1 cellular context compared by ENCODE assay signal in the genomic region with DNA sequence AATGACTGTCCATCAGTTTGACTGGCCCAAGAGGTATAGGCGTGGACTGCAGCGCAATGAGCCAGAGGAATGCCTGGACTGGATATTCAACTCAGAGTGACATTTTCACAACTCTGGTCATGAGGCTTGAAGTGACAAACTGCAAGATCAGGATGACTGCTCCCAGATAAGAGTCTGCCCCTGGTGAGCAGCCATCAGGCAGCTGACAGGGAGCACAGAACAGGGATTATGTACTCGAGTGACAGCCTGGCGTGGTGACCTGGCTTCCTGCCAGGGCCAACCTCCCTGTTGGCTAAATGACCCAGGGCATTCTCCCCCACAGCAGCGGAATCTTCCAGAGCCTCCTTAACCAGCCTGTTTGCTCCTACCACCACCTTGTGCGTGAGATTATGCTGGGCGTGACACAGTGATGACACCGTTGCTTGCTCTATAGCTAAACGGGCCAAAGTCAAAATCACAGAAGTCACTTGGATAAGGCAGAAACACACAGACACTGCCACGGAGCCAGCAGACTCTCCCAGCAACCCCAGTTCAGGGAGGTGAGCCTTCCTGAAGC.
TF ChIP-seq lines count a peak whose summit lies in the region.

No MANE protein-coding gene starts in this region.

TF ChIP-seq in K562, 482 proteins besides CTCF, POLR2A, EP300 and RAD21 (continued from another document and continues in another):
- TF ChIP-seq GTF2E2 (tag; IDR thresholded peaks at IDR 0.05) (no peak), MYC (IDR thresholded peaks at IDR 0.05; ENCODE audit: low read depth, low read length) (peak; percentile 66), MYC (CRISPR knock-in tag; IDR thresholded peaks at IDR 0.05; ENCODE audit: borderline replicate concordance, low read depth) (no peak), YY1 (IDR thresholded peaks at IDR 0.05; ENCODE audit: borderline replicate concordance in 1 of 3, control insufficient read depth in 1 of 3, extremely low read depth in 1 of 3, insufficient read depth in 3 of 3, insufficient read length in 1 of 3, insufficient replicate concordance in 2 of 3, low read depth in 1 of 3, low read length in 2 of 3) (peak in 2 of 3 experiments; percentile 33 to 63), COPS2 (conservative IDR thresholded peaks at IDR 0.05) (no peak), SMARCC2 (IDR thresholded peaks at IDR 0.05; ENCODE audit: low read depth) (peak; percentile 76), ZNF717 (CRISPR knock-in tag; IDR thresholded peaks at IDR 0.05) (no peak), PHF21A (IDR thresholded peaks at IDR 0.05; ENCODE audit: borderline replicate concordance, low read depth) (peak; percentile 82; the same call in 1 of the 2 replicates), MYNN (IDR thresholded peaks at IDR 0.05) (peak; percentile 88), MYNN (CRISPR knock-in tag; IDR thresholded peaks at IDR 0.05) (no peak), ZFPM2 (CRISPR knock-in tag; IDR thresholded peaks at IDR 0.05) (no peak), CBFA2T2 (conservative IDR thresholded peaks at IDR 0.05) (peak; percentile 77), ZKSCAN1 (IDR thresholded peaks at IDR 0.05; ENCODE audit: low read depth, low read length) (peak; percentile 53; the same call in 1 of the 2 replicates), MGA (IDR thresholded peaks at IDR 0.05) (peak; percentile 37; the same call in 1 of the 2 replicates), DACH1 (IDR thresholded peaks at IDR 0.05; ENCODE audit: partially characterized antibody) (peak; percentile 44), E2F1 (CRISPR knock-in tag; IDR thresholded peaks at IDR 0.05) (0 out of 2 replicates have a peak, but pooled peaks have one; percentile 38), NONO (IDR thresholded peaks at IDR 0.05; ENCODE audit: low read depth in 2 of 2, low read length in 1 of 2) (peak in 1 of 2 experiments; percentile 39; a peak in 1 of 4 replicates), ZNF592 (IDR thresholded peaks at IDR 0.05) (peak; percentile 85), SMARCA4 (IDR thresholded peaks at IDR 0.05) (peak; percentile 92), CREB3L1 (IDR thresholded peaks at IDR 0.05; ENCODE audit: borderline replicate concordance, low read depth) (no peak), GATAD2A (IDR thresholded peaks at IDR 0.05) (peak; percentile 95)
- TF ChIP-seq, protein P1, sequence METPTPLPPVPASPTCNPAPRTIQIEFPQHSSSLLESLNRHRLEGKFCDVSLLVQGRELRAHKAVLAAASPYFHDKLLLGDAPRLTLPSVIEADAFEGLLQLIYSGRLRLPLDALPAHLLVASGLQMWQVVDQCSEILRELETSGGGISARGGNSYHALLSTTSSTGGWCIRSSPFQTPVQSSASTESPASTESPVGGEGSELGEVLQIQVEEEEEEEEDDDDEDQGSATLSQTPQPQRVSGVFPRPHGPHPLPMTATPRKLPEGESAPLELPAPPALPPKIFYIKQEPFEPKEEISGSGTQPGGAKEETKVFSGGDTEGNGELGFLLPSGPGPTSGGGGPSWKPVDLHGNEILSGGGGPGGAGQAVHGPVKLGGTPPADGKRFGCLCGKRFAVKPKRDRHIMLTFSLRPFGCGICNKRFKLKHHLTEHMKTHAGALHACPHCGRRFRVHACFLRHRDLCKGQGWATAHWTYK (CRISPR knock-in tag; IDR thresholded peaks at IDR 0.05): peak; percentile 53; the same call in 1 of the 2 replicates
- TF ChIP-seq, protein P2, sequence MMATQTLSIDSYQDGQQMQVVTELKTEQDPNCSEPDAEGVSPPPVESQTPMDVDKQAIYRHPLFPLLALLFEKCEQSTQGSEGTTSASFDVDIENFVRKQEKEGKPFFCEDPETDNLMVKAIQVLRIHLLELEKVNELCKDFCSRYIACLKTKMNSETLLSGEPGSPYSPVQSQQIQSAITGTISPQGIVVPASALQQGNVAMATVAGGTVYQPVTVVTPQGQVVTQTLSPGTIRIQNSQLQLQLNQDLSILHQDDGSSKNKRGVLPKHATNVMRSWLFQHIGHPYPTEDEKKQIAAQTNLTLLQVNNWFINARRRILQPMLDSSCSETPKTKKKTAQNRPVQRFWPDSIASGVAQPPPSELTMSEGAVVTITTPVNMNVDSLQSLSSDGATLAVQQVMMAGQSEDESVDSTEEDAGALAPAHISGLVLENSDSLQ (IDR thresholded peaks at IDR 0.05): peak; percentile 97
